In genomic region chr1:167289063-167289442, GRCh38 we compare ENCODE assay signal across 31 cellular contexts.
"Had no signal": no experiment of that assay in that cellular context is flagged by ENCODE, and none has a peak within 500 bp of the region (broad histone marks: within the 10 kb centered on the region; RNA-seq: fewer than 3 reads in every experiment).

No MANE protein-coding gene starts in this region.

- H3K27ac ChIP-seq: brain microvascular endothelial cell, VCaP had no signal

- H3K4me3 Mint-ChIP-seq: activated B cell treated with CpG ODN at 0.5 μM for 24 hours; activated CD4-positive, alpha-beta memory T cell treated with anti-CD3 and anti-CD28 coated beads, Interleukin-2, amount 10 ng/mL, durations not matched to agents 7 days and 5 days; activated CD8-positive, alpha-beta memory T cell treated with anti-CD3 and anti-CD28 coated beads, Interleukin-2, amount 10 ng/mL, durations not matched to agents 7 days and 5 days; activated naive CD8-positive, alpha-beta T cell treated with anti-CD3 and anti-CD28 coated beads for 36 hours had no signal

- H3K36me3 ChIP-seq: brain microvascular endothelial cell had no signal

- H3K27ac Mint-ChIP-seq: activated B cell treated with CpG ODN at 0.5 μM for 24 hours; activated CD4-positive, alpha-beta memory T cell treated with anti-CD3 and anti-CD28 coated beads, Interleukin-2, amount 10 ng/mL, durations not matched to agents 7 days and 5 days; activated CD8-positive, alpha-beta memory T cell treated with anti-CD3 and anti-CD28 coated beads, Interleukin-2, amount 10 ng/mL, durations not matched to agents 7 days and 5 days; activated naive CD8-positive, alpha-beta T cell treated with anti-CD3 and anti-CD28 coated beads for 36 hours had no signal

- DNase-seq: activated B cell treated with CpG ODN at 0.5 μM for 24 hours; activated CD4-positive, alpha-beta memory T cell treated with anti-CD3 and anti-CD28 coated beads, Interleukin-2, amount 10 ng/mL, durations not matched to agents 7 days and 5 days; activated CD4-positive, alpha-beta T cell treated with anti-CD3 and anti-CD28 coated beads for 1 hour; activated CD4-positive, alpha-beta T cell treated with anti-CD3 and anti-CD28 coated beads for 48 hours; activated CD8-positive, alpha-beta memory T cell treated with anti-CD3 and anti-CD28 coated beads for 24 hours; activated CD8-positive, alpha-beta memory T cell treated with anti-CD3 and anti-CD28 coated beads, Interleukin-2, amount 10 ng/mL, durations not matched to agents 7 days and 5 days; activated CD8-positive, alpha-beta memory T cell treated with anti-CD3 and anti-CD28 coated beads, Interleukin-2, amount 50 U/mL, for 48 hours; activated effector memory CD4-positive, alpha-beta T cell treated with Interleukin-2 at 50 U/mL for 16 hours; activated naive CD4-positive, alpha-beta T cell; activated naive CD4-positive, alpha-beta T cell treated with anti-CD3 and anti-CD28 coated beads, Interleukin-2, amount 50 U/mL, for 16 hours; activated naive CD8-positive, alpha-beta T cell treated with anti-CD3 and anti-CD28 coated beads for 36 hours; activated T-cell treated with anti-CD3 and anti-CD28 coated beads, Interleukin-2, amount 50 U/mL, for 48 hours; amniotic stem cell; aorta; brain microvascular endothelial cell; central memory CD4-positive, alpha-beta T cell; NCI-H1105; NCI-H1417 treated with DMSO at 0.1 percent for 48 hours; NCI-H1694 treated with DMSO at 0.1 percent for 48 hours; NCI-H2029; NCI-H2107; NCI-H2171; NCI-H510A; NCI-H526; NCI-H748 treated with DMSO at 0.1 percent for 48 hours; Right ventricle myocardium superior; SW 1271; T-helper 1 cell; T-helper 2 cell; T-helper 9 cell had no signal

- H3K27me3 ChIP-seq: brain microvascular endothelial cell had no signal

- H3K4me1 Mint-ChIP-seq: activated CD4-positive, alpha-beta memory T cell treated with anti-CD3 and anti-CD28 coated beads, Interleukin-2, amount 10 ng/mL, durations not matched to agents 7 days and 5 days had no signal

- H3K27me3 Mint-ChIP-seq: activated B cell treated with CpG ODN at 0.5 μM for 24 hours; activated CD4-positive, alpha-beta memory T cell treated with anti-CD3 and anti-CD28 coated beads, Interleukin-2, amount 10 ng/mL, durations not matched to agents 7 days and 5 days; activated CD8-positive, alpha-beta memory T cell treated with anti-CD3 and anti-CD28 coated beads, Interleukin-2, amount 10 ng/mL, durations not matched to agents 7 days and 5 days; activated naive CD8-positive, alpha-beta T cell treated with anti-CD3 and anti-CD28 coated beads for 36 hours had no signal

- H3K9me3 Mint-ChIP-seq: activated B cell treated with CpG ODN at 0.5 μM for 24 hours had no signal
